Comparison of ENCODE assay signal across 1 cellular context in the genomic region with DNA sequence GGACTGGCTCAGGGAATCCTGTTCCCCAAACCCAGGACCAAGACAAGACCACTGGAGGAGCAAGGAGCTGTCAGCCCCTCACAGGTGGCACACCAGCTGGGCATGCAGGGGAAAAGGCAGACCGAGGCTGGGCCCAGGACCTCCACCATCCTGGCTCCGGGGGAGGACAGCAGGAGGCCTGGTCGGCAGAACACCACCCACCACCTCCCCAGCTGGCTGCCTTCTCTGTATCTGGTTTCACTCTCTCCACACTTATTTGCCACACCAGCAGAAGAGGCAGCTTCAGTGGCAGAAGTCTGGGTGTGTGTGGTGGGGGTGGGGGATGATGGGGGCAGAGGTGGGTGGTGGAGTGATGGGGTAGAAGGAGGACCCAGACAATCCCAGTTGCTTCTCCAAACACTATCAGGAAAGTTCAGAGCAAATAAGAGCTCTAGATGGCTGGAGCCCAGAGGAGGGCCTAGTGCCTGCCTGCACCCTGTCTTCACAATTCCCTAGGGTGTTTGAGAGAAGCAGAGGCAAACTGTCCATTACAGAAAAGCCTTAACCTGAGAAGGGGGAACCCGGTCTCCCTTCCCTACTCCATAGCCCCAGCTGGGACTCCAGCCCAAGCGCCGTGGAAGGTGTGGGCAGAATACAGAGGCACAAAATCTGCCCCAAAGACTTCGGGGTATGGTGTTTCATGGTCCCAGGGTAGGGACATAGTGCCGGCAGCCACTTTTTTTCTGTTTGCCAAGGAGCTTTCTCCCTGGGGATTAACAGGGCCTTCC.
TF ChIP-seq lines count a peak whose summit lies in the region.

No MANE protein-coding gene starts in this region.

TF ChIP-seq in GM12878, 131 proteins besides CTCF, POLR2A, EP300 and RAD21 (continued from another document):
- TF ChIP-seq, protein P1, sequence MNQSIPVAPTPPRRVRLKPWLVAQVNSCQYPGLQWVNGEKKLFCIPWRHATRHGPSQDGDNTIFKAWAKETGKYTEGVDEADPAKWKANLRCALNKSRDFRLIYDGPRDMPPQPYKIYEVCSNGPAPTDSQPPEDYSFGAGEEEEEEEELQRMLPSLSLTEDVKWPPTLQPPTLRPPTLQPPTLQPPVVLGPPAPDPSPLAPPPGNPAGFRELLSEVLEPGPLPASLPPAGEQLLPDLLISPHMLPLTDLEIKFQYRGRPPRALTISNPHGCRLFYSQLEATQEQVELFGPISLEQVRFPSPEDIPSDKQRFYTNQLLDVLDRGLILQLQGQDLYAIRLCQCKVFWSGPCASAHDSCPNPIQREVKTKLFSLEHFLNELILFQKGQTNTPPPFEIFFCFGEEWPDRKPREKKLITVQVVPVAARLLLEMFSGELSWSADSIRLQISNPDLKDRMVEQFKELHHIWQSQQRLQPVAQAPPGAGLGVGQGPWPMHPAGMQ (IDR thresholded peaks at IDR 0.05; ENCODE audit: borderline replicate concordance), result no peak
- no peak for TF ChIP-seq SREBF1 (IDR thresholded peaks at IDR 0.05; ENCODE audit: low read length)
- no peak for TF ChIP-seq JUNB (IDR thresholded peaks at IDR 0.05)
- no peak for TF ChIP-seq KDM1A (IDR thresholded peaks at IDR 0.05; ENCODE audit: borderline replicate concordance)
- no peak for TF ChIP-seq MYC (IDR thresholded peaks at IDR 0.05; ENCODE audit: insufficient read depth, insufficient read length, insufficient replicate concordance, low read length, severe bottlenecking)
TF ChIP-seq in GM12878: peak in this region for 0.
